20 cellular contexts compared by ENCODE assay signal in genomic region chr6:37674161-37674560, GRCh38. TPM values are rescaled to one million over a fixed set of nuclear protein-coding genes. Genes with fewer than 3 reads are reported as not detected.
DNase-seq lines count a peak whose midpoint lies in the region; ATAC-seq and TF ChIP-seq lines count a peak whose summit lies in the region.
"Had no signal": no experiment of that assay in that cellular context is flagged by ENCODE, and none has a peak within 500 bp of the region (broad histone marks: within the 10 kb centered on the region; RNA-seq: fewer than 3 reads in every experiment).

No MANE protein-coding gene starts in this region.

- no peaks in the 10 kb centered on the region for H3K36me3 Mint-ChIP-seq in endodermal cell (ENCODE audit: low read depth)
- H3K36me3 Mint-ChIP-seq: CD4-positive, CD25-positive, alpha-beta regulatory T cell; stimulated activated effector memory CD8-positive, alpha-beta T cell treated with anti-CD3 and anti-CD28 coated beads, Interleukin-12 subunit alpha, Interleukin-12 subunit beta, amount 100 ng/mL, for 72 hours; type B pancreatic cell had no signal

- no peak overlapping the region for H3K27ac Mint-ChIP-seq in endodermal cell
- H3K27ac Mint-ChIP-seq: H9; memory B cell; stimulated activated effector memory CD8-positive, alpha-beta T cell treated with anti-CD3 and anti-CD28 coated beads, Interleukin-12 subunit alpha, Interleukin-12 subunit beta, amount 100 ng/mL, for 72 hours; type B pancreatic cell had no signal

- no peaks in the 10 kb centered on the region for H3K4me1 ChIP-seq in endodermal cell (ENCODE audit: control insufficient read depth, insufficient read depth, low read length)
- H3K4me1 ChIP-seq in transverse colon = no peaks in the 10 kb centered on the region

- DNase-seq in DMS 273 (lab: John Stamatoyannopoulos, UW; ENCODE audit: unreplicated experiment) (peak; percentile 50), DMS 273 treated with DMSO at 0.1 percent for 48 hours (lab: John Stamatoyannopoulos, UW) (no peak), NCI-H345 (lab: John Stamatoyannopoulos, UW) (peak; percentile 96), endodermal cell (no peak), posterior vena cava (ENCODE audit: low spot score) (peak; percentile 50), transverse colon (no peak), activated T-cell treated with anti-CD3 and anti-CD28 coated beads for 4 hours (no peak)
- DNase-seq: activated CD4-positive, alpha-beta T cell treated with anti-CD3 and anti-CD28 coated beads, Interleukin-2, amount 50 U/mL, for 4 hours; CD4-positive, CD25-positive, alpha-beta regulatory T cell; H9; islet precursor cell; OCI-M1 had no signal

- no peak for TF ChIP-seq CTCF in endodermal cell (conservative IDR thresholded peaks at IDR 0.05)
- no peak for TF ChIP-seq CTCF in transverse colon (IDR thresholded peaks at IDR 0.05)

- ATAC-seq in GM19397 (IDR thresholded peaks at IDR 0.05; ENCODE audit: unreplicated experiment) = no peak
- ATAC-seq: GM12878; stimulated activated effector memory CD8-positive, alpha-beta T cell treated with anti-CD3 and anti-CD28 coated beads, Interleukin-12 subunit alpha, Interleukin-12 subunit beta, amount 100 ng/mL, for 72 hours had no signal

- no peaks in the 10 kb centered on the region for H3K9me3 ChIP-seq in endodermal cell (ENCODE audit: control insufficient read depth, low read length)
- H3K9me3 ChIP-seq in transverse colon = no peaks in the 10 kb centered on the region
- H3K9me3 ChIP-seq: neutrophil had no signal

- no peak overlapping the region for H3K9ac ChIP-seq in endodermal cell (ENCODE audit: extremely low read depth, low read length, poor library complexity, severe bottlenecking)

- no peak for TF ChIP-seq POLR2A in transverse colon (IDR thresholded peaks at IDR 0.05)

- peak overlapping the region; percentile 24 for H3K27ac ChIP-seq in endodermal cell (ENCODE audit: low read depth, low read length)
- no peak overlapping the region for H3K27ac ChIP-seq in transverse colon
- H3K27ac ChIP-seq: 22Rv1, epithelial cell of prostate, neutrophil had no signal

- peaks cover 11% of the 10 kb centered on the region for H3K27me3 Mint-ChIP-seq in endodermal cell (ENCODE audit: insufficient read depth)
- H3K27me3 Mint-ChIP-seq: CD4-positive, CD25-positive, alpha-beta regulatory T cell; memory B cell had no signal

- H3K4me1 Mint-ChIP-seq in endodermal cell = no peaks in the 10 kb centered on the region
- H3K4me1 Mint-ChIP-seq: stimulated activated effector memory CD8-positive, alpha-beta T cell treated with anti-CD3 and anti-CD28 coated beads, Interleukin-12 subunit alpha, Interleukin-12 subunit beta, amount 100 ng/mL, for 72 hours had no signal

- in situ Hi-C loops in transverse colon (cut with MboI; ENCODE audit: low pct_ligation_motif_present in 1 of 4, low pct_unique_long_range_greater_than_20kb in 1 of 4, low sequenced_read_pairs in 3 of 4) = no loop called here

- H3K27me3 ChIP-seq in endodermal cell (ENCODE audit: control insufficient read depth, insufficient read depth, low read length, poor library complexity, severe bottlenecking) (no peaks in the 10 kb centered on the region), transverse colon (no peaks in the 10 kb centered on the region)

- H3K4me3 ChIP-seq in endodermal cell (ENCODE audit: low read length) (no peak overlapping the region), transverse colon (no peak overlapping the region)
- H3K4me3 ChIP-seq: GM12878 had no signal

- H3K9me3 Mint-ChIP-seq in endodermal cell = no peaks in the 10 kb centered on the region
- H3K9me3 Mint-ChIP-seq: CD4-positive, CD25-positive, alpha-beta regulatory T cell; H9; memory B cell; stimulated activated effector memory CD8-positive, alpha-beta T cell treated with anti-CD3 and anti-CD28 coated beads, Interleukin-12 subunit alpha, Interleukin-12 subunit beta, amount 100 ng/mL, for 72 hours; type B pancreatic cell had no signal

- intact Hi-C loops in posterior vena cava (cut with DNase I) = loop anchor here in 1 of 2 donors (2.0 kb wide), 1 partner anchor 61 kb away; no protein-coding TSS in a partner anchor
- intact Hi-C loops in transverse colon (cut with DNase I; ENCODE audit: low total_unique reads) = no loop called here

- no peak overlapping the region for H3K4me3 Mint-ChIP-seq in endodermal cell
- H3K4me3 Mint-ChIP-seq: CD4-positive, CD25-positive, alpha-beta regulatory T cell; H9; memory B cell; stimulated activated effector memory CD8-positive, alpha-beta T cell treated with anti-CD3 and anti-CD28 coated beads, Interleukin-12 subunit alpha, Interleukin-12 subunit beta, amount 100 ng/mL, for 72 hours; type B pancreatic cell had no signal

- TF ChIP-seq EP300 in transverse colon (IDR thresholded peaks at IDR 0.05; ENCODE audit: low read depth) = no peak

- WGBS in endodermal cell (ENCODE audit: insufficient coverage in 1 of 2, insufficient read length in 1 of 2), 2 experiments = 91 to 93% methylated on average over 5 to 7 of the region's 7 CpGs
- WGBS in transverse colon (ENCODE audit: low coverage in 1 of 2), 2 donors = 98% methylated on average over 5 of the region's 7 CpGs; no CpG with 5 or more reads in 1 of the 2 donors

- H3K36me3 ChIP-seq in endodermal cell (ENCODE audit: control insufficient read depth, insufficient read depth, low read length) (no peaks in the 10 kb centered on the region), transverse colon (no peaks in the 10 kb centered on the region)
- H3K36me3 ChIP-seq: neutrophil had no signal

RNA-seq across cellular contexts. Expression of gene MDGA1, which starts 23.5 kb away (rescaled TPM):
- total RNA-seq in endodermal cell (under 1 TPM; 0.27 to 0.40 TPM), posterior vena cava (1 to 10 TPM; 3.5 to 7.6 TPM), transverse colon (10 to 100 TPM in 1 of 4 donors, 1 to 10 TPM in 1, under 1 TPM in 2; 0.68 to 50.5 (median 2.2) TPM)
- polyA plus RNA-seq in endodermal cell (2013, experiment 1 of 2) = 10.2 TPM
- 10.1 TPM for polyA plus RNA-seq in endodermal cell (2013, experiment 2 of 2)

Comparison
In these comparisons a context has a peak if more than half of its experiments do, and no peak if none do; other contexts are left out.
1. DNase-seq: peak in DMS 273 (single experiment), NCI-H345 (single experiment) and posterior vena cava (single experiment); none in DMS 273 treated with DMSO at 0.1 percent for 48 hours (single experiment), endodermal cell (single experiment), transverse colon (single experiment) and activated T-cell treated with anti-CD3 and anti-CD28 coated beads for 4 hours (single experiment).